In genomic region chr5:79878721-79879336, GRCh38 we compare ENCODE assay signal across 9 cellular contexts.
DNase-seq lines count a peak whose midpoint lies in the region; ATAC-seq, FAIRE-seq and TF ChIP-seq lines count a peak whose summit lies in the region.
"Had no signal": no experiment of that assay in that cellular context is flagged by ENCODE, and none has a peak within 500 bp of the region (broad histone marks: within the 10 kb centered on the region; RNA-seq: fewer than 3 reads in every experiment).

No MANE protein-coding gene starts in this region.

- peaks cover 2% of the 10 kb centered on the region for H3K4me1 Mint-ChIP-seq in T-helper 2 cell treated with Interferon-gamma antibody and Interleukin-4, amounts not matched to agents 5 μg/mL and 100 μg/mL, for 36 hours (ENCODE audit: low read depth)

- POLR2A ChIA-PET in HepG2 (lab: Yijun Ruan, JAX), result no interaction called here

- no peak overlapping the region for H3K4me3 ChIP-seq in HepG2 (replicated peaks in 1 of 3; ENCODE audit: insufficient read depth in 1 of 3, low read depth in 2 of 3, low read length in 3 of 3)
- H3K4me3 ChIP-seq in right lobe of liver, result no peak overlapping the region
- no peak overlapping the region for H3K4me3 ChIP-seq in fibroblast of lung (replicated peaks in 1 of 4; ENCODE audit: control extremely low read depth in 1 of 4, insufficient read depth in 1 of 4, low read depth in 3 of 4, low read length in 4 of 4)

- H3K9me3 ChIP-seq in HepG2 (ENCODE audit: low read length) (no peaks in the 10 kb centered on the region), right lobe of liver (no peaks in the 10 kb centered on the region), fibroblast of lung (ENCODE audit: control insufficient read depth, insufficient read depth, low read depth, low read length) (no peaks in the 10 kb centered on the region)

- H3K36me3 Mint-ChIP-seq in T-helper 2 cell treated with Interferon-gamma antibody and Interleukin-4, amounts not matched to agents 5 μg/mL and 100 μg/mL, for 36 hours (ENCODE audit: low read depth), result no peaks in the 10 kb centered on the region

- no peak overlapping the region for H3K4me2 ChIP-seq in HepG2 (ENCODE audit: low read depth, low read length)
- no peak overlapping the region for H3K4me2 ChIP-seq in fibroblast of lung (ENCODE audit: extremely low read depth, insufficient read depth, low read length)

- H3K9me3 Mint-ChIP-seq in T-helper 2 cell treated with Interferon-gamma antibody and Interleukin-4, amounts not matched to agents 5 μg/mL and 100 μg/mL, for 36 hours, result no peaks in the 10 kb centered on the region

- TF ChIP-seq CTCF in HepG2 (CRISPR knock-in tag; IDR thresholded peaks at IDR 0.05) (peak; percentile 61), right lobe of liver (IDR thresholded peaks at IDR 0.05) (peak in 1 of 4 donors; percentile 25), fibroblast of lung (conservative IDR thresholded peaks at IDR 0.05 in 1 of 2, IDR thresholded peaks at IDR 0.05 in 1 of 2; ENCODE audit: low read depth in 1 of 2, low read length in 2 of 2) (peak; percentile 29 to 52)

- WGBS in HepG2 (ENCODE audit: low lambda C conversion rate), result 0% methylated on average over 5 of the region's 5 CpGs
- 58% methylated on average over 5 of the region's 5 CpGs for WGBS in right lobe of liver (ENCODE audit: insufficient coverage, low coverage, low lambda C conversion rate, missing lambda C conversion rate)

- no peak for TF ChIP-seq RAD21 in HepG2 (CRISPR knock-in tag; IDR thresholded peaks at IDR 0.05)

- H3K9ac ChIP-seq in HepG2 (ENCODE audit: insufficient read depth, low read depth, low read length) (no peak overlapping the region), fibroblast of lung (ENCODE audit: insufficient read depth, low read length) (no peak overlapping the region)

- H2AFZ ChIP-seq in HepG2 (ENCODE audit: low read length) (no peak overlapping the region), fibroblast of lung (ENCODE audit: low read length) (no peak overlapping the region)

- peaks cover 3% of the 10 kb centered on the region for H3K27me3 Mint-ChIP-seq in T-helper 2 cell treated with Interferon-gamma antibody and Interleukin-4, amounts not matched to agents 5 μg/mL and 100 μg/mL, for 36 hours (ENCODE audit: low read depth)

- peak; percentile 13 for DNase-seq in HepG2 (ENCODE audit: low spot score)
- DNase-seq in right lobe of liver, result no peak
- DNase-seq in T-helper 2 cell treated with Interferon-gamma antibody and Interleukin-4, amounts not matched to agents 5 μg/mL and 100 μg/mL, for 36 hours (ENCODE audit: low spot score), result peak; percentile 13
- no peak for DNase-seq in fibroblast of lung (ENCODE audit: low read depth in 2 of 2)
- no peak for DNase-seq in dedifferentiated amniotic fluid mesenchymal stem cell (ENCODE audit: extremely low spot score)
- DNase-seq: kidney had no signal

- ATAC-seq in HepG2 (peak; percentile 75), right lobe of liver (no peak), GM19467 (IDR thresholded peaks at IDR 0.05; ENCODE audit: unreplicated experiment) (no peak), GM21423 (IDR thresholded peaks at IDR 0.05; ENCODE audit: unreplicated experiment) (no peak), GM19452 (IDR thresholded peaks at IDR 0.05; ENCODE audit: unreplicated experiment) (no peak)

- intact Hi-C loops in HepG2 (cut with micrococcal nuclease; ENCODE audit: unreplicated experiment) (no loop called here), right lobe of liver (cut with DNase I) (no loop called here)

- no peak overlapping the region for H3K27ac Mint-ChIP-seq in T-helper 2 cell treated with Interferon-gamma antibody and Interleukin-4, amounts not matched to agents 5 μg/mL and 100 μg/mL, for 36 hours

- H4K20me1 ChIP-seq in HepG2 (ENCODE audit: insufficient read depth, low read length), result no peaks in the 10 kb centered on the region
- no peaks in the 10 kb centered on the region for H4K20me1 ChIP-seq in fibroblast of lung (ENCODE audit: control insufficient read depth, extremely low read depth, insufficient read depth, low read length)

- H3K36me3 ChIP-seq in HepG2 (replicated peaks in 1 of 2; ENCODE audit: control insufficient read depth in 1 of 2, insufficient read depth in 2 of 2, low read length in 2 of 2) (no peaks in the 10 kb centered on the region), right lobe of liver (no peaks in the 10 kb centered on the region), fibroblast of lung (ENCODE audit: control insufficient read depth, insufficient read depth, low read length) (no peaks in the 10 kb centered on the region)

- H3K4me3 Mint-ChIP-seq in T-helper 2 cell treated with Interferon-gamma antibody and Interleukin-4, amounts not matched to agents 5 μg/mL and 100 μg/mL, for 36 hours, result no peak overlapping the region

- no peak for TF ChIP-seq POLR2A in HepG2 (IDR thresholded peaks at IDR 0.05; ENCODE audit: insufficient read depth in 1 of 2, low read depth in 2 of 2, low read length in 2 of 2)
- TF ChIP-seq POLR2A in right lobe of liver (IDR thresholded peaks at IDR 0.05), result no peak

- H3K27me3 ChIP-seq in HepG2 (ENCODE audit: control insufficient read depth in 1 of 2, insufficient read depth in 2 of 2, low read length in 2 of 2) (peaks cover 0 to 5% of the 10 kb centered on the region in 2 experiments; a peak in 3 of 5 replicates), right lobe of liver (no peaks in the 10 kb centered on the region), fibroblast of lung (ENCODE audit: control insufficient read depth, insufficient read depth, low read length) (peaks cover 2% of the 10 kb centered on the region)

- in situ Hi-C loops in HepG2 (cut with HindIII; ENCODE audit: extremely low pct_ligation_motif_present, low pct_unique_long_range_greater_than_20kb), result loop anchor here (5.0 kb wide), 1 partner anchor 203 kb away; no protein-coding TSS in a partner anchor

- H3K4me1 ChIP-seq in HepG2 (ENCODE audit: insufficient read depth, low read length), result no peaks in the 10 kb centered on the region
- H3K4me1 ChIP-seq in right lobe of liver, result no peaks in the 10 kb centered on the region
- H3K4me1 ChIP-seq in fibroblast of lung (ENCODE audit: control insufficient read depth, extremely low read depth, insufficient read depth, low read length), result no peaks in the 10 kb centered on the region

- FAIRE-seq in HepG2 (lab: Jason Lieb, UNC), result no peak
- FAIRE-seq: kidney had no signal

- H3K27ac ChIP-seq in HepG2 (ENCODE audit: extremely low read length, insufficient read depth, low read length) (no peak overlapping the region), right lobe of liver (no peak overlapping the region), fibroblast of lung (ENCODE audit: insufficient read depth, low read length) (no peak overlapping the region)

- BruUV-seq in HepG2 (replicated peaks; lab: Mats Ljungman, UMichigan), result no TSS peak

- H3K79me2 ChIP-seq in HepG2 (ENCODE audit: insufficient read depth, low read length) (no peaks in the 10 kb centered on the region), fibroblast of lung (ENCODE audit: control insufficient read depth, insufficient read depth, low read length) (no peaks in the 10 kb centered on the region)

- CTCF ChIA-PET in HepG2 (lab: Yijun Ruan, JAX; ENCODE audit: low intra/inter-chr PET ratio, low total read pairs), result interaction anchor here (2.0 kb wide), 1 partner anchor 205 kb away, joined by 11 read pairs; no protein-coding TSS in a partner anchor

- TF ChIP-seq EP300 in HepG2 (IDR thresholded peaks at IDR 0.05; ENCODE audit: low read depth in 2 of 2, low read length in 2 of 2) (no peak), HepG2 (CRISPR knock-in tag; IDR thresholded peaks at IDR 0.05; ENCODE audit: borderline replicate concordance) (no peak)

TF ChIP-seq in HepG2, 621 proteins besides CTCF, POLR2A, EP300 and RAD21:
- no peak for TF ChIP-seq SMARCE1 (IDR thresholded peaks at IDR 0.05; ENCODE audit: borderline replicate concordance)
- TF ChIP-seq ZNF232 (CRISPR knock-in tag; IDR thresholded peaks at IDR 0.05; ENCODE audit: borderline replicate concordance), result no peak
- no peak for TF ChIP-seq NFKBIZ (CRISPR knock-in tag; IDR thresholded peaks at IDR 0.05)
- TF ChIP-seq SNRNP70 (IDR thresholded peaks at IDR 0.05; ENCODE audit: low read depth, low read length), result no peak
- peak; percentile 48 for TF ChIP-seq STAG1 (CRISPR knock-in tag; IDR thresholded peaks at IDR 0.05)
- TF ChIP-seq SMC3 (IDR thresholded peaks at IDR 0.05; ENCODE audit: low read length), result peak; percentile 47
- no peak for TF ChIP-seq HNRNPLL (IDR thresholded peaks at IDR 0.05; ENCODE audit: low read depth, low read length, poor library complexity, severe bottlenecking)
TF ChIP-seq in HepG2: peak in this region for 2.

Comparison
In these comparisons a context has a peak if more than half of its experiments do, and no peak if none do; other contexts are left out.
1. DNase-seq: peak in HepG2 (single experiment) and T-helper 2 cell treated with Interferon-gamma antibody and Interleukin-4, amounts not matched to agents 5 μg/mL and 100 μg/mL, for 36 hours (single experiment); none in right lobe of liver (0 of 3), fibroblast of lung (0 of 2) and dedifferentiated amniotic fluid mesenchymal stem cell (single experiment).